13 cellular contexts compared by ENCODE assay signal in genomic region chrX:39335447-39336235, GRCh38.
DNase-seq lines count a peak whose midpoint lies in the region; ATAC-seq and TF ChIP-seq lines count a peak whose summit lies in the region.
"Had no signal": no experiment of that assay in that cellular context is flagged by ENCODE, and none has a peak within 500 bp of the region (broad histone marks: within the 10 kb centered on the region; RNA-seq: fewer than 3 reads in every experiment).

No MANE protein-coding gene starts in this region.

- peak; percentile 18 for DNase-seq in NCI-H82 (lab: John Stamatoyannopoulos, UW)
- no peak for DNase-seq in NCI-H82 treated with DMSO at 0.1 percent for 48 hours (lab: John Stamatoyannopoulos, UW; ENCODE audit: unreplicated experiment)
- peak; percentile 69 for DNase-seq in NCI-H1105 (lab: John Stamatoyannopoulos, UW)
- DNase-seq in T-helper 17 cell, result no peak
- DNase-seq in prostate gland (ENCODE audit: low spot score), result peak; percentile 62
- DNase-seq: HFFc6; natural killer cell; stimulated activated CD4-positive, alpha-beta T cell treated with anti-CD3 and anti-CD28 coated beads, Interleukin-2, amount 100 ng/mL, for 24 hours had no signal

- H3K4me3 Mint-ChIP-seq in T-helper 17 cell, result no peak overlapping the region
- H3K4me3 Mint-ChIP-seq: central memory CD8-positive, alpha-beta T cell; HFFc6; natural killer cell had no signal

- peak overlapping the region; percentile 87 for H3K27ac Mint-ChIP-seq in T-helper 17 cell
- H3K27ac Mint-ChIP-seq: HFFc6, natural killer cell had no signal

- no peaks in the 10 kb centered on the region for H3K36me3 ChIP-seq in prostate gland

- no peak for TF ChIP-seq POLR2A in prostate gland (IDR thresholded peaks at IDR 0.05)

- peak overlapping the region; percentile 39 to 62 for H3K27ac ChIP-seq in prostate gland

- no peak overlapping the region for H3K4me3 ChIP-seq in prostate gland

- no peaks in the 10 kb centered on the region for H3K9me3 ChIP-seq in T-helper 17 cell (ENCODE audit: control insufficient read depth, low read length, poor library complexity, severe bottlenecking)
- no peaks in the 10 kb centered on the region for H3K9me3 ChIP-seq in prostate gland

- ATAC-seq in T-helper 17 cell (no peak), HG03159 (IDR thresholded peaks at IDR 0.05; ENCODE audit: unreplicated experiment) (no peak), GM21737 (IDR thresholded peaks at IDR 0.05; ENCODE audit: unreplicated experiment) (no peak), GM21786 (IDR thresholded peaks at IDR 0.05; ENCODE audit: unreplicated experiment) (no peak)
- ATAC-seq: natural killer cell, Panc1 had no signal

- no peaks in the 10 kb centered on the region for H3K27me3 ChIP-seq in prostate gland (replicated peaks; ENCODE audit: insufficient read depth)

- TF ChIP-seq CTCF in prostate gland (IDR thresholded peaks at IDR 0.05), result no peak

- H3K4me1 ChIP-seq in prostate gland (replicated peaks), result no peaks in the 10 kb centered on the region

- H3K27me3 Mint-ChIP-seq in T-helper 17 cell, result no peaks in the 10 kb centered on the region
- H3K27me3 Mint-ChIP-seq: central memory CD8-positive, alpha-beta T cell had no signal

- H3K4me1 Mint-ChIP-seq in T-helper 17 cell, result peaks cover 25% of the 10 kb centered on the region

- peaks cover 2% of the 10 kb centered on the region for H3K36me3 Mint-ChIP-seq in T-helper 17 cell (ENCODE audit: low read depth)
- H3K36me3 Mint-ChIP-seq: natural killer cell had no signal

- WGBS in prostate gland, result 44% methylated on average over 6 of the region's 6 CpGs

- intact Hi-C loops in prostate gland (cut with DNase I), result loop anchor here (10.0 kb wide), 1 partner anchor 179 kb away; no protein-coding TSS in a partner anchor

Comparison
In these comparisons a context has a peak if more than half of its experiments do, and no peak if none do; other contexts are left out.
1. DNase-seq: peak in NCI-H82 (single experiment), NCI-H1105 (single experiment) and prostate gland (single experiment); none in NCI-H82 treated with DMSO at 0.1 percent for 48 hours (single experiment) and T-helper 17 cell (0 of 3).